ENCODE assay signal across 14 cellular contexts in the genomic region with DNA sequence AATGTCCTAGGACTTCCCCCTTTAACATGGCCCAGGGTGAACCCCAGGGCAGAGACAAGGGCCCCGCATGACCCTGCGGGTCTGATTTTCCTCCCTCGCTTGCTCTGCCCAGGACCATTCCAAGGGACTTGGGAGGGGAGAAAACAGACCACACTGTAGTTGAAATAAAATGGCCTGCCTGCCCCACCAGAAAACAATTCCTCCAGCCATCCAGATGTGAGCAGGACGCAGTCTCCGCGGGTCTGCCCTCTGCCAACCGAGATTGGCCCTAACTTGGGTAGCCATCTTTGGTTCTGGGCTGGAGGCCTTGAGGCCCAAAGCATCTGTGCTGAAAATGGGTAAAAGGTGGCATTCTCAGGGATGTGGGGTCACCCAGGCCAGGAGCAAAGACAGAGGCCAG.
DNase-seq lines count a peak whose midpoint lies in the region; ATAC-seq and TF ChIP-seq lines count a peak whose summit lies in the region.
"Had no signal": no experiment of that assay in that cellular context is flagged by ENCODE, and none has a peak within 500 bp of the region (broad histone marks: within the 10 kb centered on the region; RNA-seq: fewer than 3 reads in every experiment).

No MANE protein-coding gene starts in this region.

- H3K18ac ChIP-seq in IMR-90 (ENCODE audit: low read depth, low read length) (no peak overlapping the region), mesenchymal stem cell (ENCODE audit: low read depth in 1 of 2, low read length in 2 of 2) (no peak overlapping the region)

- H3K36me3 ChIP-seq in IMR-90 (ENCODE audit: control insufficient read depth, insufficient read depth, low read length) (peaks cover 58% of the 10 kb centered on the region), mesenchymal stem cell (ENCODE audit: control insufficient read depth in 1 of 2, insufficient read depth in 2 of 2, low read depth in 1 of 2, low read length in 2 of 2) (peaks cover 53 to 96% of the 10 kb centered on the region in 2 experiments)
- H3K36me3 ChIP-seq: neural progenitor cell had no signal

- H3K27me3 Mint-ChIP-seq in CD4-positive, alpha-beta T cell, result no peaks in the 10 kb centered on the region

- peaks cover 69% of the 10 kb centered on the region for H4K20me1 ChIP-seq in IMR-90 (ENCODE audit: insufficient read depth, low read length)

- H2AK9ac ChIP-seq in IMR-90 (replicated peaks; ENCODE audit: low read depth, low read length, poor library complexity), result peak overlapping the region; percentile 97

- no peak overlapping the region for H2BK120ac ChIP-seq in IMR-90 (ENCODE audit: low read depth, low read length)
- H2BK120ac ChIP-seq in mesenchymal stem cell (ENCODE audit: low read depth, low read length), result no peak overlapping the region

- peak overlapping the region; percentile 76 to 83 for H4K8ac ChIP-seq in IMR-90 (ENCODE audit: low read depth in 2 of 2, low read length in 2 of 2)
- H4K8ac ChIP-seq in mesenchymal stem cell (ENCODE audit: low read length), result peak overlapping the region; percentile 19

- H3K27ac ChIP-seq in IMR-90 (ENCODE audit: insufficient read depth, low read length) (peak overlapping the region; percentile 90), caudate nucleus (ENCODE audit: low read depth, low read length) (peak overlapping the region; percentile 88), mesenchymal stem cell (ENCODE audit: low read length, poor library complexity, severe bottlenecking) (no peak overlapping the region), substantia nigra (ENCODE audit: low read depth, low read length, poor library complexity, severe bottlenecking) (peak overlapping the region; percentile 79)
- no peak overlapping the region for H3K27ac ChIP-seq in CD4-positive, alpha-beta T cell (ENCODE audit: low read depth, low read length)

- H3K27me3 ChIP-seq in IMR-90 (ENCODE audit: control insufficient read depth, insufficient read depth, low read length), result no peaks in the 10 kb centered on the region
- H3K27me3 ChIP-seq in mesenchymal stem cell (ENCODE audit: control insufficient read depth in 1 of 2, insufficient read depth in 1 of 2, low read length in 2 of 2), result no peaks in the 10 kb centered on the region
- H3K27me3 ChIP-seq in CD4-positive, alpha-beta T cell (ENCODE audit: control insufficient read depth, insufficient read depth, low read length), result no peaks in the 10 kb centered on the region
- H3K27me3 ChIP-seq: neural progenitor cell had no signal

- no peak overlapping the region for H2BK20ac ChIP-seq in IMR-90 (ENCODE audit: low read depth, low read length)

- H2BK12ac ChIP-seq in mesenchymal stem cell (ENCODE audit: low read length in 2 of 2), result no peak overlapping the region

- H2AK5ac ChIP-seq in IMR-90 (ENCODE audit: low read depth, low read length), result peak overlapping the region; percentile 89; the same call in 1 of the 2 replicates
- no peak overlapping the region for H2AK5ac ChIP-seq in mesenchymal stem cell (ENCODE audit: low read length, severe bottlenecking)

- H3K23ac ChIP-seq in IMR-90 (ENCODE audit: low read depth, low read length) (no peak overlapping the region), mesenchymal stem cell (ENCODE audit: low read length in 2 of 2) (no peak overlapping the region)

- H2BK5ac ChIP-seq in IMR-90 (ENCODE audit: low read depth, low read length, poor library complexity, severe bottlenecking), result peak overlapping the region; percentile 89
- H2BK5ac ChIP-seq in mesenchymal stem cell (ENCODE audit: low read depth, low read length, poor library complexity, severe bottlenecking), result no peak overlapping the region

- H3K4me3 ChIP-seq in IMR-90 (ENCODE audit: insufficient read depth, low read depth, low read length) (no peak overlapping the region), mesenchymal stem cell (ENCODE audit: insufficient read depth in 1 of 2, low read depth in 1 of 2, low read length in 2 of 2) (no peak overlapping the region)
- H3K4me3 ChIP-seq: neural progenitor cell had no signal

- dilution Hi-C loops in IMR-90 (cut with HindIII; ENCODE audit: low sequenced_read_pairs, unreplicated experiment), result no loop called here

- no peaks in the 10 kb centered on the region for H3K9me3 Mint-ChIP-seq in CD4-positive, alpha-beta T cell
- H3K9me3 Mint-ChIP-seq: neural progenitor cell had no signal

- peaks cover 7% of the 10 kb centered on the region for H3K9me1 ChIP-seq in IMR-90 (ENCODE audit: insufficient read depth, low read length)

- H3K4ac ChIP-seq in IMR-90 (ENCODE audit: low read depth, low read length), result peak overlapping the region; percentile 51
- no peak overlapping the region for H3K4ac ChIP-seq in mesenchymal stem cell (ENCODE audit: low read depth in 1 of 2, low read length in 2 of 2)

- no peak overlapping the region for H3K4me3 Mint-ChIP-seq in CD4-positive, alpha-beta T cell
- H3K4me3 Mint-ChIP-seq: CD14-positive monocyte, neural progenitor cell had no signal

- in situ Hi-C loops in IMR-90 (cut with MboI; ENCODE audit: low sequenced_read_pairs), result no loop called here

- BruUV-seq in IMR-90 (replicated peaks; lab: Mats Ljungman, UMichigan), result no TSS peak

- H3K4me1 Mint-ChIP-seq in CD4-positive, alpha-beta T cell (ENCODE audit: low read depth), result no peaks in the 10 kb centered on the region
- H3K4me1 Mint-ChIP-seq: CD14-positive monocyte, neural progenitor cell had no signal

- H3K27ac Mint-ChIP-seq in CD4-positive, alpha-beta T cell, result no peak overlapping the region
- H3K27ac Mint-ChIP-seq: neural progenitor cell had no signal

- no peak overlapping the region for H3K56ac ChIP-seq in IMR-90 (ENCODE audit: extremely low read depth, insufficient read depth, low read length)

- H2BK15ac ChIP-seq in IMR-90 (ENCODE audit: low read depth, low read length) (no peak overlapping the region), mesenchymal stem cell (ENCODE audit: low read depth, poor library complexity, severe bottlenecking) (no peak overlapping the region)

- no peak overlapping the region for H4K5ac ChIP-seq in IMR-90 (ENCODE audit: low read depth, low read length)

- H3K4me1 ChIP-seq in IMR-90 (ENCODE audit: control insufficient read depth, insufficient read depth, low read length) (peaks cover 21% of the 10 kb centered on the region), mesenchymal stem cell (ENCODE audit: control insufficient read depth, insufficient read depth, low read depth, low read length) (peaks cover 53% of the 10 kb centered on the region)
- H3K4me1 ChIP-seq: neural progenitor cell had no signal

- H3K79me1 ChIP-seq in IMR-90 (ENCODE audit: low read depth in 1 of 2, low read length in 2 of 2), result peaks cover 21 to 73% of the 10 kb centered on the region in 2 experiments
- H3K79me1 ChIP-seq in mesenchymal stem cell (replicated peaks; ENCODE audit: low read length, poor library complexity, severe bottlenecking), result peaks cover 8% of the 10 kb centered on the region

- peaks cover 37% of the 10 kb centered on the region for H3K36me3 Mint-ChIP-seq in CD4-positive, alpha-beta T cell (ENCODE audit: low read depth)

- POLR2A ChIA-PET in IMR-90 (lab: Charles Lee; ENCODE audit: unreplicated experiment), result interaction anchor here (0.9 kb wide), 1 partner anchor 17 kb away, joined by 3 read pairs; no protein-coding TSS in a partner anchor
- POLR2A ChIA-PET in CD4-positive, alpha-beta T cell (lab: Charles Lee), result no interaction called here

- intact Hi-C loops in IMR-90 (cut with micrococcal nuclease), result no loop called here
- intact Hi-C loops in CD4-positive, alpha-beta T cell (cut with DNase I, micrococcal nuclease), result no loop called here

- peak overlapping the region; percentile 78 for H4K91ac ChIP-seq in IMR-90 (ENCODE audit: insufficient read depth, low read depth, low read length)
- H4K91ac ChIP-seq in mesenchymal stem cell (ENCODE audit: low read length), result no peak overlapping the region

- TF ChIP-seq POLR2A in IMR-90 (IDR thresholded peaks at IDR 0.05; ENCODE audit: low read depth, low read length), result no peak

- TF ChIP-seq CTCF in IMR-90 (conservative IDR thresholded peaks at IDR 0.05; ENCODE audit: low read depth, low read length), result no peak
- TF ChIP-seq CTCF in CD4-positive, alpha-beta T cell (IDR thresholded peaks at IDR 0.05), result no peak

- TF ChIP-seq RAD21 in IMR-90 (IDR thresholded peaks at IDR 0.05; ENCODE audit: low read length), result no peak

- H3K9ac ChIP-seq in IMR-90 (ENCODE audit: low read depth, low read length), result no peak overlapping the region
- H3K9ac ChIP-seq in mesenchymal stem cell (ENCODE audit: low read length), result peak overlapping the region; percentile 79
- H3K9ac ChIP-seq: neural progenitor cell had no signal

- WGBS in IMR-90 (ENCODE audit: extremely low coverage in 2 of 2, insufficient read length in 1 of 2), 2 experiments, result 87% methylated on average over 3 of the region's 7 CpGs; no CpG with 5 or more reads in 1 of the 2 experiments
- 99% methylated on average over 7 of the region's 7 CpGs for WGBS in mesenchymal stem cell

- no peak for ATAC-seq in IMR-90 (ENCODE audit: low read depth)
- no peak for ATAC-seq in CD4-positive, alpha-beta T cell (ENCODE audit: poor library complexity)

- CTCF ChIA-PET in IMR-90 (lab: Yijun Ruan, JAX), result interaction anchor here (0.6 kb wide), 1 partner anchor 138 kb away, joined by 3 read pairs; no protein-coding TSS in a partner anchor
- CTCF ChIA-PET in CD4-positive, alpha-beta T cell (lab: Charles Lee), result no interaction called here

- H3K9me3 ChIP-seq in IMR-90 (ENCODE audit: control insufficient read depth, insufficient read depth, low read length) (no peaks in the 10 kb centered on the region), mesenchymal stem cell (ENCODE audit: control insufficient read depth, low read length) (no peaks in the 10 kb centered on the region)
- no peaks in the 10 kb centered on the region for H3K9me3 ChIP-seq in CD4-positive, alpha-beta T cell (ENCODE audit: control insufficient read depth, low read length)

- H3K14ac ChIP-seq in IMR-90 (replicated peaks; ENCODE audit: low read depth, low read length) (no peak overlapping the region), mesenchymal stem cell (ENCODE audit: low read length in 2 of 2) (no peak overlapping the region)

- H2AFZ ChIP-seq in IMR-90 (replicated peaks; ENCODE audit: low read length, poor library complexity) (no peak overlapping the region), mesenchymal stem cell (ENCODE audit: low read depth, low read length) (no peak overlapping the region)
- H2AFZ ChIP-seq: neural progenitor cell had no signal

- H3K4me2 ChIP-seq in IMR-90 (ENCODE audit: low read depth, low read length) (no peak overlapping the region), mesenchymal stem cell (ENCODE audit: low read length, poor library complexity, severe bottlenecking) (no peak overlapping the region)
- H3K4me2 ChIP-seq: neural progenitor cell had no signal

- DNase-seq in IMR-90 (no peak), caudate nucleus (lab: John Stamatoyannopoulos, UW) (no peak), mesenchymal stem cell (no peak), substantia nigra (lab: John Stamatoyannopoulos, UW) (no peak), SHP77 treated with DMSO at 0.1 percent for 48 hours (lab: John Stamatoyannopoulos, UW) (no peak), NCI-H1694 (lab: John Stamatoyannopoulos, UW) (no peak)
- DNase-seq in effector CD4-positive, alpha-beta T cell, result no peak
- DNase-seq in CD4-positive, alpha-beta T cell, result no peak
- DNase-seq: activated naive CD4-positive, alpha-beta T cell treated with Interleukin-2 at 50 U/mL for 16 hours; cortex of kidney; NCI-H446; stimulated activated CD4-positive, alpha-beta T cell treated with anti-CD3 and anti-CD28 coated beads, Interleukin-1b, Interleukin-23, amount 100 ng/mL, for 48 hours had no signal

TF ChIP-seq in IMR-90, 13 proteins besides CTCF, POLR2A, EP300 and RAD21 (continues in another document):
- no peak for TF ChIP-seq NFE2L2 (IDR thresholded peaks at IDR 0.05; ENCODE audit: low read depth, low read length)

Comparison
In these comparisons a context has a peak if more than half of its experiments do, and no peak if none do; other contexts are left out.
1. H3K27ac ChIP-seq: peak in IMR-90 (single experiment), caudate nucleus (single experiment) and substantia nigra (single experiment); none in mesenchymal stem cell (single experiment) and CD4-positive, alpha-beta T cell (single experiment).